7 cellular contexts compared by ENCODE assay signal in the genomic region with DNA sequence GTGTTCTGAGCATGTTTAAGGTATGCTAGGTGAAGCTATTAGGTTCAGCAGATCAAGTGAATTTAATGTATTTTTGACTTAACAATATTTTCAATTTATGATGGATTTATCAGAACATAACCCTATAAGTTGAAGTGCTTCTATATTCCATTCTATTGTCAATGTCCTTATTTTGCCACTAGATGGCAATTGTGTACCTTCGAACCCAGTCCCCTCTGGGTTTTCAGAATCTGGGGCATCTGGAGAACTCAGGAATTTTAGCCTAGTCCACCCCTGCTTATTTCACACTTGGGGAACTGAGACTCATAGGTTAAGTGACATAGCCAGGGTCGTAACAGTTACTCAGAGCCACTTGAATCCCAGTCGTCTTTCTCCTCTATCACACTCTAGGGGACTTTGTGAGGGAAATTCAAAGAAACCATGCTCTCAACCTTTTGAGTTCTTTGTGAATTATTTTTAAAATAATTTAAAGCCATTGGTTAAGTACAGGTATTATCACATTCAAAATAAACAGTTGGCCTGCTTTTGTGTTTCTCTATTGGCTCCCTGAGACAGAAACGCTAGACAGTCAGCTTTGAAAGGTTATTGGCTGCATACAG.
DNase-seq lines count a peak whose midpoint lies in the region; ATAC-seq and TF ChIP-seq lines count a peak whose summit lies in the region.

No MANE protein-coding gene starts in this region.

- peak; percentile 33 for DNase-seq in GM10248 (ENCODE audit: extremely low spot score)
- peak; percentile 36 to 41 for DNase-seq in Kasumi-1 (lab: John Stamatoyannopoulos, UW)
- peak; percentile 72 for DNase-seq in globus pallidus (ENCODE audit: low spot score)
- no peak for DNase-seq in psoas muscle
- DNase-seq in stimulated activated CD8-positive, alpha-beta memory T cell treated with anti-CD3 and anti-CD28 coated beads, Interleukin-4, amount 100 ng/mL, for 48 hours = no peak

- H4K20me1 ChIP-seq in SU-DHL-6 (ENCODE audit: low read depth, low read length) = no peaks in the 10 kb centered on the region

- TF ChIP-seq CTCF in GM10248 (IDR thresholded peaks at IDR 0.05; ENCODE audit: control extremely low read depth, extremely low read depth, low read depth, missing control alignments) = peak; percentile 42
- peak; percentile 56 for TF ChIP-seq CTCF in SU-DHL-6 (IDR thresholded peaks at IDR 0.05; ENCODE audit: insufficient read depth, low read length, poor library complexity, severe bottlenecking)
- TF ChIP-seq CTCF in psoas muscle (IDR thresholded peaks at IDR 0.05) = peak; percentile 77

- H3F3A ChIP-seq in SU-DHL-6 (ENCODE audit: insufficient read depth) = no peaks in the 10 kb centered on the region; the same call in 1 of the 2 replicates

- ATAC-seq in psoas muscle (peak; percentile 61 to 80 (median 62)), GM21423 (IDR thresholded peaks at IDR 0.05; ENCODE audit: unreplicated experiment) (no peak)

- no peaks in the 10 kb centered on the region for H3K4me1 ChIP-seq in psoas muscle

- H3K36me3 ChIP-seq in SU-DHL-6 (ENCODE audit: low read length) (no peaks in the 10 kb centered on the region), psoas muscle (ENCODE audit: insufficient read depth in 1 of 2, low read depth in 1 of 2) (peaks cover 0 to 2% of the 10 kb centered on the region in 2 donors)

- peak overlapping the region; percentile 16; the same call in 1 of the 2 replicates for H3K9ac ChIP-seq in SU-DHL-6 (ENCODE audit: low read length)

- H3K27me3 ChIP-seq in SU-DHL-6 (ENCODE audit: low read length) = no peaks in the 10 kb centered on the region
- no peaks in the 10 kb centered on the region for H3K27me3 ChIP-seq in psoas muscle (ENCODE audit: insufficient read depth in 3 of 3, low read length in 2 of 3)

- H2AFZ ChIP-seq in SU-DHL-6 (ENCODE audit: low read depth, low read length, severe bottlenecking) = peak overlapping the region; percentile 21

- no peaks in the 10 kb centered on the region for H3K79me2 ChIP-seq in SU-DHL-6 (ENCODE audit: insufficient read depth, low read length)

- CTCF ChIA-PET in GM10248 (lab: Yijun Ruan, JAX) = interaction anchor here (1.4 to 3.2 kb wide), 2 partner anchors 10 to 53 kb away, joined by 3 to 17 read pairs; no protein-coding TSS in a partner anchor

- no peaks in the 10 kb centered on the region for H3K9me3 ChIP-seq in SU-DHL-6 (ENCODE audit: insufficient read depth, low read length)
- H3K9me3 ChIP-seq in psoas muscle = no peaks in the 10 kb centered on the region

- 16 to 44% (median 38%) methylated on average over 4 of the region's 4 CpGs for WGBS in psoas muscle, 3 donors

- no peaks in the 10 kb centered on the region for H3K9me2 ChIP-seq in SU-DHL-6 (replicated peaks; ENCODE audit: insufficient read depth, low read length)

- intact Hi-C loops in psoas muscle (cut with DNase I) = loop anchor here (1.0 to 10.0 kb wide), 5 partner anchors 174 to 502 kb away; partner anchors contain the start of gene LTBP1 (in 2 of the 2)

- H3K4me3 ChIP-seq in SU-DHL-6 (ENCODE audit: insufficient read depth, low read length, poor library complexity, severe bottlenecking) (no peak overlapping the region), psoas muscle (no peak overlapping the region)

- peak overlapping the region; percentile 9 for H3K4me2 ChIP-seq in SU-DHL-6 (ENCODE audit: low read depth, low read length, poor library complexity, severe bottlenecking)

- peak overlapping the region; percentile 15; the same call in 1 of the 2 replicates for H3K27ac ChIP-seq in SU-DHL-6 (ENCODE audit: low read depth, low read length)
- H3K27ac ChIP-seq in psoas muscle = no peak overlapping the region

- POLR2A ChIA-PET in GM10248 (lab: Yijun Ruan, JAX) = no interaction called here

Comparison
In these comparisons a context has a peak if more than half of its experiments do, and no peak if none do; other contexts are left out.
1. DNase-seq: peak in GM10248 (single experiment), Kasumi-1 (2 of 2) and globus pallidus (single experiment); none in psoas muscle (0 of 2) and stimulated activated CD8-positive, alpha-beta memory T cell treated with anti-CD3 and anti-CD28 coated beads, Interleukin-4, amount 100 ng/mL, for 48 hours (single experiment).
2. Peak in every context shown above with its lines, with median percentiles within 50 percentile points of each other: CTCF ChIP-seq.